8 cellular contexts compared by ENCODE assay signal in genomic region chr14:76844223-76844622, GRCh38. TPM values are rescaled to one million over a fixed set of nuclear protein-coding genes. Genes with fewer than 3 reads are reported as not detected.
A peak's percentile ranks its signal among the peaks of the same experiment; 100 is the strongest.
DNase-seq lines count a peak whose midpoint lies in the region; ATAC-seq lines count a peak whose summit lies in the region.

No MANE protein-coding gene starts in this region.

- H3K27me3 ChIP-seq in CD8-positive, alpha-beta memory T cell (ENCODE audit: insufficient read depth, low read length, poor library complexity, severe bottlenecking), result no peaks in the 10 kb centered on the region

- peaks cover 16 to 25% of the 10 kb centered on the region in 2 donors for H3K27me3 Mint-ChIP-seq in CD8-positive, alpha-beta memory T cell
- peaks cover 15% of the 10 kb centered on the region for H3K27me3 Mint-ChIP-seq in activated T-helper 2 cell treated with anti-CD3 and anti-CD28 coated beads, Interferon-gamma antibody, Interleukin-2, Interleukin-4, amounts not matched to agents 10 μg/mL and 5 μg/mL and 100 μg/mL, durations not matched to agents 14 hours and 24 hours and 36 hours (ENCODE audit: low read depth)

- peaks cover 13% of the 10 kb centered on the region for H3K4me1 ChIP-seq in CD8-positive, alpha-beta memory T cell (ENCODE audit: insufficient read depth, low read length)

- H3K4me3 ChIP-seq in CD8-positive, alpha-beta memory T cell (ENCODE audit: low read length), result no peak overlapping the region

- H3K36me3 ChIP-seq in CD8-positive, alpha-beta memory T cell (ENCODE audit: insufficient read depth, low read length), result no peaks in the 10 kb centered on the region

- H3K4me1 Mint-ChIP-seq in CD8-positive, alpha-beta memory T cell, result peaks cover 5 to 8% (median 6%) of the 10 kb centered on the region in 3 donors
- H3K4me1 Mint-ChIP-seq in activated T-helper 2 cell treated with anti-CD3 and anti-CD28 coated beads, Interferon-gamma antibody, Interleukin-2, Interleukin-4, amounts not matched to agents 10 μg/mL and 5 μg/mL and 100 μg/mL, durations not matched to agents 14 hours and 24 hours and 36 hours (ENCODE audit: low read depth), result peaks cover 6% of the 10 kb centered on the region

- no peak overlapping the region for H3K27ac ChIP-seq in CD8-positive, alpha-beta memory T cell (ENCODE audit: low read depth, low read length)

- peak overlapping the region in 4 of 8 donors; percentile 44 to 79 (median 66) for H3K27ac Mint-ChIP-seq in CD8-positive, alpha-beta memory T cell
- peak overlapping the region; percentile 76 for H3K27ac Mint-ChIP-seq in activated T-helper 2 cell treated with anti-CD3 and anti-CD28 coated beads, Interferon-gamma antibody, Interleukin-2, Interleukin-4, amounts not matched to agents 10 μg/mL and 5 μg/mL and 100 μg/mL, durations not matched to agents 14 hours and 24 hours and 36 hours

- no peaks in the 10 kb centered on the region for H3K9me3 Mint-ChIP-seq in CD8-positive, alpha-beta memory T cell
- H3K9me3 Mint-ChIP-seq in activated T-helper 2 cell treated with anti-CD3 and anti-CD28 coated beads, Interferon-gamma antibody, Interleukin-2, Interleukin-4, amounts not matched to agents 10 μg/mL and 5 μg/mL and 100 μg/mL, durations not matched to agents 14 hours and 24 hours and 36 hours, result no peaks in the 10 kb centered on the region

- ATAC-seq in left ventricle myocardium superior (peak; percentile 95), GM21367 (IDR thresholded peaks at IDR 0.05; ENCODE audit: unreplicated experiment) (no peak), GM21528 (IDR thresholded peaks at IDR 0.05; ENCODE audit: low FRiP score, unreplicated experiment) (no peak)

- CTCF ChIA-PET in CD8-positive, alpha-beta memory T cell (lab: Charles Lee), result no interaction called here

- H3K4me3 Mint-ChIP-seq in CD8-positive, alpha-beta memory T cell, result peak overlapping the region in 3 of 7 donors; percentile 13 to 55 (median 37)
- no peak overlapping the region for H3K4me3 Mint-ChIP-seq in activated T-helper 2 cell treated with anti-CD3 and anti-CD28 coated beads, Interferon-gamma antibody, Interleukin-2, Interleukin-4, amounts not matched to agents 10 μg/mL and 5 μg/mL and 100 μg/mL, durations not matched to agents 14 hours and 24 hours and 36 hours (ENCODE audit: low read depth)

- intact Hi-C loops in activated T-helper 2 cell treated with anti-CD3 and anti-CD28 coated beads, Interferon-gamma antibody, Interleukin-2, Interleukin-4, amounts not matched to agents 10 μg/mL and 5 μg/mL and 100 μg/mL, durations not matched to agents 14 hours and 24 hours and 36 hours (cut with micrococcal nuclease), result no loop called here
- intact Hi-C loops in left ventricle myocardium superior (cut with micrococcal nuclease), result no loop called here

- DNase-seq in CD8-positive, alpha-beta memory T cell, result peak in 4 of 5 donors; percentile 14 to 69 (median 47)
- peak; percentile 6 for DNase-seq in OCI-M1 (lab: John Stamatoyannopoulos, UW)
- DNase-seq in activated T-helper 2 cell treated with anti-CD3 and anti-CD28 coated beads, Interferon-gamma antibody, Interleukin-2, Interleukin-4, amounts not matched to agents 10 μg/mL and 5 μg/mL and 100 μg/mL, durations not matched to agents 14 hours and 24 hours and 36 hours (ENCODE audit: low spot score), result peak; percentile 48
- DNase-seq in left ventricle myocardium superior, result peak; percentile 77
- DNase-seq in stimulated activated CD4-positive, alpha-beta T cell treated with anti-CD3 and anti-CD28 coated beads, Interleukin-4, amount 100 ng/mL, for 4 hours, result peak; percentile 37 to 67
- no peak for DNase-seq in NCI-H2107 treated with DMSO at 0.1 percent for 48 hours (lab: John Stamatoyannopoulos, UW; ENCODE audit: unreplicated experiment)

- peaks cover 0 to 3% (median 0%) of the 10 kb centered on the region in 3 donors for H3K36me3 Mint-ChIP-seq in CD8-positive, alpha-beta memory T cell
- H3K36me3 Mint-ChIP-seq in activated T-helper 2 cell treated with anti-CD3 and anti-CD28 coated beads, Interferon-gamma antibody, Interleukin-2, Interleukin-4, amounts not matched to agents 10 μg/mL and 5 μg/mL and 100 μg/mL, durations not matched to agents 14 hours and 24 hours and 36 hours (ENCODE audit: low read depth), result no peaks in the 10 kb centered on the region

- no peaks in the 10 kb centered on the region for H3K9me3 ChIP-seq in CD8-positive, alpha-beta memory T cell (ENCODE audit: low read length)

- POLR2A ChIA-PET in CD8-positive, alpha-beta memory T cell (lab: Charles Lee), result no interaction called here

RNA-seq across cellular contexts. Expression of gene LRRC74A, which starts 18.0 kb away (rescaled TPM):
- not detected for total RNA-seq in CD8-positive, alpha-beta memory T cell
- polyA plus RNA-seq in CD8-positive, alpha-beta memory T cell, result not detected
- total RNA-seq in activated T-helper 2 cell treated with anti-CD3 and anti-CD28 coated beads, Interferon-gamma antibody, Interleukin-2, Interleukin-4, amounts not matched to agents 10 μg/mL and 5 μg/mL and 100 μg/mL, durations not matched to agents 14 hours and 24 hours and 36 hours, result not detected in 2 replicates
- total RNA-seq in left ventricle myocardium superior, result not detected

RNA-seq across cellular contexts. Expression of gene ANGEL1, which starts 31.5 kb away (rescaled TPM):
- 10 to 100 TPM; 16.0 to 17.1 TPM for total RNA-seq in CD8-positive, alpha-beta memory T cell
- polyA plus RNA-seq in CD8-positive, alpha-beta memory T cell, result 19.7 TPM
- total RNA-seq in activated T-helper 2 cell treated with anti-CD3 and anti-CD28 coated beads, Interferon-gamma antibody, Interleukin-2, Interleukin-4, amounts not matched to agents 10 μg/mL and 5 μg/mL and 100 μg/mL, durations not matched to agents 14 hours and 24 hours and 36 hours, result 15.0 and 15.9 TPM in 2 replicates
- total RNA-seq in left ventricle myocardium superior, result 11.2 TPM
